ENCODE assay signal across 22 cellular contexts in the genomic region with DNA sequence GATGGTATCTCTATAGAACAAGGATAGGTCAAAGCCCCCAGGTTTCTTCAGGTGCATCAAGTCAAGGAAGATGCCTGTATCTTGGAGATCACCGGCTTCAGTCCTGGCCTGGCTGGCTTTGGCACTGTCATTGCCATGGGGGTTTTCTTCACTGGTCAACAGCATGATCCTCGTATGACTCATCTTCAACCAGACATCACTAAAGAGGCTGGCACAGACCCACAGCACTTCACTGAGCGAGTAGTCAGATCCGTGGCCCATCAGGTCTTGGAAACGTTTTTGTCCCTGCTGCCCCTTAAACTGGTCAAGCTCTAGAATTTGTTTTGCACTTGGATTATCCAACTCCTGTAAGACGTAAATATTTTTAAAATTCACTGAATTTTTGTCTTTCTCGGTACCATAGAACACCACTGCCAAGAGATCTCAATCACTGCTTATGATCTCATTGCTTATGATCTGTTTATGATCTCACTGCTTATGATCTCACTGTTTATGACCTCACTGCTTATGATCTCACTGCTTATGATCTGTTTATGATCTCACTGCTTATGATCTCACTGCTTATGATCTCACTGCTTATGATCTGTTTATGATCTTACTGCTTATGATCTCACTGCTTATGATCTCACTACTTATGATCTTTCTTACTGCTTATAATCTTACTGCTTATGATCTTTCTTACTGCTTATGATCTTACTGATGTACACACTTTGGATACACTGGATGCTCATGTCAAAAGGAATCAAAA.
DNase-seq lines count a peak whose midpoint lies in the region; FAIRE-seq and TF ChIP-seq lines count a peak whose summit lies in the region.
"Had no signal": no experiment of that assay in that cellular context is flagged by ENCODE, and none has a peak within 500 bp of the region (broad histone marks: within the 10 kb centered on the region; RNA-seq: fewer than 3 reads in every experiment).

No MANE protein-coding gene starts in this region.

- no peak overlapping the region for H3K9ac ChIP-seq in GM23248
- H3K9ac ChIP-seq: BLaER1 had no signal

- no peaks in the 10 kb centered on the region for H3F3A ChIP-seq in GM23248 (ENCODE audit: insufficient read depth)

- no peaks in the 10 kb centered on the region for H3K36me3 ChIP-seq in GM23248 (ENCODE audit: low read depth)
- no peaks in the 10 kb centered on the region for H3K36me3 ChIP-seq in MG63
- no peaks in the 10 kb centered on the region for H3K36me3 ChIP-seq in bronchial epithelial cell (ENCODE audit: control insufficient read depth, insufficient read depth, low read length)
- H3K36me3 ChIP-seq: BLaER1, esophagus squamous epithelium, heart right ventricle, upper lobe of left lung had no signal

- no peak overlapping the region for H3K27ac ChIP-seq in GM23248
- H3K27ac ChIP-seq: BLaER1, body of pancreas, esophagus squamous epithelium, heart right ventricle, upper lobe of left lung had no signal

- no peaks in the 10 kb centered on the region for H3K9me3 ChIP-seq in GM23248 (ENCODE audit: low read depth)
- H3K9me3 ChIP-seq in MG63: no peaks in the 10 kb centered on the region
- H3K9me3 ChIP-seq: BLaER1, body of pancreas, esophagus squamous epithelium, heart right ventricle, upper lobe of left lung had no signal

- in situ Hi-C loops in GM23248 (cut with MboI): no loop called here

- 56 to 60% methylated on average over 7 of the region's 7 CpGs for WGBS in GM23248 (ENCODE audit: low coverage in 1 of 2, low lambda C conversion rate in 2 of 2, missing lambda C conversion rate in 2 of 2), 2 experiments

- no peak overlapping the region for H2AFZ ChIP-seq in GM23248

- no peak overlapping the region for H3K4me2 ChIP-seq in GM23248 (ENCODE audit: unreplicated experiment)
- H3K4me2 ChIP-seq: BLaER1 had no signal

- H3K27me3 ChIP-seq in GM23248 (replicated peaks; ENCODE audit: insufficient read depth) (no peaks in the 10 kb centered on the region), MG63 (no peaks in the 10 kb centered on the region), bronchial epithelial cell (ENCODE audit: control insufficient read depth, insufficient read depth, low read length) (peaks cover 2% of the 10 kb centered on the region)
- H3K27me3 ChIP-seq: BLaER1, body of pancreas, esophagus squamous epithelium, heart right ventricle, upper lobe of left lung had no signal

- no peak for FAIRE-seq in bronchial epithelial cell (lab: Jason Lieb, UNC)

- no peaks in the 10 kb centered on the region for H3K79me2 ChIP-seq in GM23248 (ENCODE audit: insufficient read depth)

- no peaks in the 10 kb centered on the region for H3K4me1 ChIP-seq in GM23248 (ENCODE audit: insufficient read depth)
- H3K4me1 ChIP-seq: body of pancreas, esophagus squamous epithelium, upper lobe of left lung had no signal

- no peak overlapping the region for H3K4me3 ChIP-seq in GM23248
- no peak overlapping the region for H3K4me3 ChIP-seq in MG63
- H3K4me3 ChIP-seq in bronchial epithelial cell (ENCODE audit: low read depth, low read length): no peak overlapping the region
- H3K4me3 ChIP-seq: BLaER1, body of pancreas, esophagus squamous epithelium, heart right ventricle, upper lobe of left lung had no signal

- no peaks in the 10 kb centered on the region for H3K9me2 ChIP-seq in GM23248 (ENCODE audit: insufficient read depth)

- DNase-seq in GM23248 (peak; percentile 78), MG63 (peak; percentile 82), bronchial epithelial cell (ENCODE audit: low read depth) (peak; percentile 17), myocyte (ENCODE audit: low read depth) (peak; percentile 34), C1 segment of cervical spinal cord (lab: John Stamatoyannopoulos, UW) (no peak)
- no peak for DNase-seq in activated effector memory CD4-positive, alpha-beta T cell treated with Interleukin-2 at 50 U/mL for 16 hours
- DNase-seq in stimulated activated CD4-positive, alpha-beta T cell treated with anti-CD3 and anti-CD28 coated beads, Interleukin-15, amount 100 ng/mL, for 24 hours: no peak
- DNase-seq in activated naive CD4-positive, alpha-beta T cell (lab: John Stamatoyannopoulos, UW): no peak
- DNase-seq: activated CD4-positive, alpha-beta T cell treated with anti-CD3 and anti-CD28 coated beads for 4 hours; activated naive CD4-positive, alpha-beta T cell treated with anti-CD3 and anti-CD28 coated beads for 36 hours; body of pancreas; DMS153; esophagus squamous epithelium; heart right ventricle; HFFc6; KG1; mesendoderm; NCI-H1092 treated with DMSO at 0.1 percent for 48 hours; NCI-H69; retina; upper lobe of left lung had no signal

- H4K20me1 ChIP-seq in GM23248 (ENCODE audit: insufficient read depth): no peaks in the 10 kb centered on the region
- H4K20me1 ChIP-seq: BLaER1 had no signal

- TF ChIP-seq CTCF in bronchial epithelial cell (IDR thresholded peaks at IDR 0.05; ENCODE audit: insufficient read depth, low read length, severe bottlenecking): no peak

Comparison
In these comparisons a context has a peak if more than half of its experiments do, and no peak if none do; other contexts are left out.
1. DNase-seq: peak in GM23248 (single experiment), MG63 (single experiment), bronchial epithelial cell (single experiment) and myocyte (single experiment); none in C1 segment of cervical spinal cord (0 of 14), activated effector memory CD4-positive, alpha-beta T cell treated with Interleukin-2 at 50 U/mL for 16 hours (single experiment), stimulated activated CD4-positive, alpha-beta T cell treated with anti-CD3 and anti-CD28 coated beads, Interleukin-15, amount 100 ng/mL, for 24 hours (single experiment) and activated naive CD4-positive, alpha-beta T cell (0 of 4).